ENCODE assay signal across 8 cellular contexts in the genomic region with DNA sequence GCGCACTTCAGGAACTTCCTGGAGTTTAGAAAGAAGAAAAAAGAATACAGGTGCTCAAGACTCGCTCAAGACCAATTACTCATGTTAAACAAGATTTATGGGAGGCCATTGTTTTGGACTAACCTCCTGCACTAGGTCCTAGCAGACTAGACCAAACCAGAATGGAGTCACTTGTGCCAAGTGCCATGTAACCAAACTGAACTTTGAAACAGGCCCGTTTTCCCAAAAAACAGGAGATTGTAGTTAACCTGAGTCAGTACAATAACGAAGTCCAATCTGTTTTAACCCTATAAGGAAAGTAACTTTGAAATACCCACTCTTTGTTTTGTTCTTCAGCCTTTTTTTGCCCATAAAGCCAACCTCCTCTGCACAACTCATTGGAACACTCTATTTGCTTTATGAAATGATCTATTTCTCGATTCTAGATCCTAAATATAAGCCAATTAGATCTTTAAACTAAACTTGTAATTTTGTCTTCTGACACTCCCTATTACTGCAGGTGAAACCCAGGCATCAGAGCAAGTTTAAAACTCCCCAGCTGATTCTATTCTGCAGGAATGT. TPM values are rescaled to one million over a fixed set of nuclear protein-coding genes. Genes with fewer than 3 reads are reported as not detected.
DNase-seq lines count a peak whose midpoint lies in the region; ATAC-seq and TF ChIP-seq lines count a peak whose summit lies in the region.

No MANE protein-coding gene starts in this region.

- 49% methylated on average over 4 of the region's 5 CpGs for WGBS in right lobe of liver (ENCODE audit: insufficient coverage, low coverage, low lambda C conversion rate, missing lambda C conversion rate)

- H3K27ac Mint-ChIP-seq in activated CD8-positive, alpha-beta memory T cell treated with anti-CD3 and anti-CD28 coated beads, Interleukin-2, amount 10 ng/mL, durations not matched to agents 7 days and 5 days: peak overlapping the region; percentile 94

- H3K4me3 ChIP-seq in right lobe of liver: peak overlapping the region; percentile 81 to 84 (median 82)
- peak overlapping the region; percentile 75 to 93 for H3K4me3 ChIP-seq in tibial artery

- no peak for ATAC-seq in activated CD8-positive, alpha-beta memory T cell treated with anti-CD3 and anti-CD28 coated beads, Interleukin-2, amount 10 ng/mL, durations not matched to agents 7 days and 5 days
- no peak for ATAC-seq in right lobe of liver
- ATAC-seq in HG02852 (IDR thresholded peaks at IDR 0.05; ENCODE audit: unreplicated experiment): no peak
- ATAC-seq in GM18498 (IDR thresholded peaks at IDR 0.05; ENCODE audit: unreplicated experiment): no peak

- no peaks in the 10 kb centered on the region for H3K27me3 ChIP-seq in right lobe of liver
- H3K27me3 ChIP-seq in tibial artery: peaks cover 0 to 3% of the 10 kb centered on the region in 2 donors

- H3K27ac ChIP-seq in angular gyrus (ENCODE audit: low read depth, low read length) (peak overlapping the region; percentile 91), right lobe of liver (peak overlapping the region; percentile 53 to 60 (median 60)), tibial artery (peak overlapping the region; percentile 75 to 80)

- H3K9me3 Mint-ChIP-seq in activated CD8-positive, alpha-beta memory T cell treated with anti-CD3 and anti-CD28 coated beads, Interleukin-2, amount 10 ng/mL, durations not matched to agents 7 days and 5 days (ENCODE audit: low read depth): no peaks in the 10 kb centered on the region

- H3K36me3 ChIP-seq in right lobe of liver: no peaks in the 10 kb centered on the region
- H3K36me3 ChIP-seq in tibial artery: no peaks in the 10 kb centered on the region

- TF ChIP-seq CTCF in right lobe of liver (IDR thresholded peaks at IDR 0.05) (no peak), tibial artery (IDR thresholded peaks at IDR 0.05) (no peak)

- no peaks in the 10 kb centered on the region for H3K27me3 Mint-ChIP-seq in activated CD8-positive, alpha-beta memory T cell treated with anti-CD3 and anti-CD28 coated beads, Interleukin-2, amount 10 ng/mL, durations not matched to agents 7 days and 5 days

- peaks cover 6% of the 10 kb centered on the region for H3K36me3 Mint-ChIP-seq in activated CD8-positive, alpha-beta memory T cell treated with anti-CD3 and anti-CD28 coated beads, Interleukin-2, amount 10 ng/mL, durations not matched to agents 7 days and 5 days

- CTCF ChIA-PET in activated CD8-positive, alpha-beta memory T cell treated with anti-CD3 and anti-CD28 coated beads, Interleukin-2, amount 10 ng/mL, durations not matched to agents 7 days and 5 days (lab: Charles Lee): interaction anchor here (1.1 kb wide), 1 partner anchor 69 kb away, joined by 3 read pairs; no protein-coding TSS in a partner anchor

- no peak for DNase-seq in activated CD8-positive, alpha-beta memory T cell treated with anti-CD3 and anti-CD28 coated beads, Interleukin-2, amount 10 ng/mL, durations not matched to agents 7 days and 5 days
- no peak for DNase-seq in activated CD8-positive, alpha-beta memory T cell treated with anti-CD3 and anti-CD28 coated beads for 24 hours
- DNase-seq in right lobe of liver (no peak), tibial artery (no peak), NCI-H2171 (lab: John Stamatoyannopoulos, UW) (no peak)

- peaks cover 36% of the 10 kb centered on the region for H3K4me1 Mint-ChIP-seq in activated CD8-positive, alpha-beta memory T cell treated with anti-CD3 and anti-CD28 coated beads, Interleukin-2, amount 10 ng/mL, durations not matched to agents 7 days and 5 days

- peaks cover 0 to 4% (median 2%) of the 10 kb centered on the region in 4 donors for H3K4me1 ChIP-seq in right lobe of liver
- H3K4me1 ChIP-seq in tibial artery: peaks cover 0 to 22% (median 11%) of the 10 kb centered on the region in 4 donors

- peak overlapping the region; percentile 97 for H3K4me3 Mint-ChIP-seq in activated CD8-positive, alpha-beta memory T cell treated with anti-CD3 and anti-CD28 coated beads, Interleukin-2, amount 10 ng/mL, durations not matched to agents 7 days and 5 days

- H3K9me3 ChIP-seq in right lobe of liver (no peaks in the 10 kb centered on the region), tibial artery (no peaks in the 10 kb centered on the region)

- no peak for TF ChIP-seq POLR2A in right lobe of liver (IDR thresholded peaks at IDR 0.05)

- intact Hi-C loops in right lobe of liver (cut with DNase I): no loop called here
- intact Hi-C loops in tibial artery (cut with DNase I; ENCODE audit: low total_unique reads): no loop called here

RNA-seq across cellular contexts. Expression of a gene that starts 0.7 kb away (rescaled TPM):
- 10 to 100 TPM; 27.2 to 27.5 TPM for total RNA-seq in activated CD8-positive, alpha-beta memory T cell treated with anti-CD3 and anti-CD28 coated beads, Interleukin-2, amount 10 ng/mL, durations not matched to agents 7 days and 5 days
- total RNA-seq in right lobe of liver: 10 to 100 TPM; 15.9 to 28.2 (median 19.7) TPM
